In the genomic region with DNA sequence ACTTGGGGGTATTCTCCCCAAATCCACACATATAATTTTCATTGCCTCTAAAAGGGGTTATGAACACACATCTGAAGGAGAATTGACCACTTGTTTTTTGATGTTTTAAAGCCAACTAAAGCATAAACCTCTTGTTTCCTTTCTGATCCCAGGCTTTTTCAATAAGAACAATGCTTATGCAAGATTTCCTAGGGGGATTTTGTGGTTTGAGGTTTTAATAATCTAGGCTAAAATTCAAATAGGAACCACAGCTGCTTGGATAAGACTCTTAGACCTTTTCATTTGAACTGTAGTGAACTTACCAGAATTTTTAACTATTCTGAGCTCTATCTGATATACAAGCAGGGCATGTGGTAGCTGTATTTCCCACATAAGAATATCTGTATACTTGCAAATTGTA, we compare ENCODE assay signal across 9 cellular contexts.
A peak's percentile ranks its signal among the peaks of the same experiment; 100 is the strongest.
DNase-seq lines count a peak whose midpoint lies in the region; ATAC-seq, FAIRE-seq and TF ChIP-seq lines count a peak whose summit lies in the region.
"Had no signal": no experiment of that assay in that cellular context is flagged by ENCODE, and none has a peak within 500 bp of the region (broad histone marks: within the 10 kb centered on the region; RNA-seq: fewer than 3 reads in every experiment).

No MANE protein-coding gene starts in this region.

- H3K4me3 ChIP-seq in HFF-Myc (replicated peaks; ENCODE audit: low read depth, low read length) = no peak overlapping the region
- H3K4me3 ChIP-seq in cardiac fibroblast (replicated peaks in 1 of 2; ENCODE audit: low read depth in 2 of 2, low read length in 2 of 2) = no peak overlapping the region
- H3K4me3 ChIP-seq in left lung = no peak overlapping the region
- no peak overlapping the region for H3K4me3 ChIP-seq in tibial nerve

- POLR2A ChIA-PET in activated CD4-positive, alpha-beta T cell treated with anti-CD3 and anti-CD28 coated beads for 36 hours (lab: Charles Lee) = no interaction called here

- no peaks in the 10 kb centered on the region for H3K9me3 Mint-ChIP-seq in activated CD4-positive, alpha-beta T cell treated with anti-CD3 and anti-CD28 coated beads for 36 hours (ENCODE audit: low read depth)

- no peaks in the 10 kb centered on the region for H3K4me1 Mint-ChIP-seq in activated CD4-positive, alpha-beta T cell treated with anti-CD3 and anti-CD28 coated beads for 36 hours

- peak; percentile 35 for ATAC-seq in left lung
- ATAC-seq in activated CD4-positive, alpha-beta T cell treated with anti-CD3 and anti-CD28 coated beads for 36 hours = no peak

- no peaks in the 10 kb centered on the region for H3K36me3 ChIP-seq in left lung
- no peaks in the 10 kb centered on the region for H3K36me3 ChIP-seq in tibial nerve

- H3K27me3 Mint-ChIP-seq in activated CD4-positive, alpha-beta T cell treated with anti-CD3 and anti-CD28 coated beads for 36 hours = no peaks in the 10 kb centered on the region

- H3K4me3 Mint-ChIP-seq in activated CD4-positive, alpha-beta T cell treated with anti-CD3 and anti-CD28 coated beads for 36 hours = no peak overlapping the region

- FAIRE-seq in GM12891 (lab: Jason Lieb, UNC) = no peak

- intact Hi-C loops in left lung (cut with DNase I) = no loop called here
- intact Hi-C loops in activated CD4-positive, alpha-beta T cell treated with anti-CD3 and anti-CD28 coated beads for 36 hours (cut with DNase I, micrococcal nuclease) = no loop called here

- TF ChIP-seq POLR2A in tibial nerve (IDR thresholded peaks at IDR 0.05) = no peak
- no peak for TF ChIP-seq POLR2A in GM12891 (IDR thresholded peaks at IDR 0.05; ENCODE audit: low read depth, low read length)

- no peak for TF ChIP-seq CTCF in HFF-Myc (IDR thresholded peaks at IDR 0.05; ENCODE audit: low read depth, low read length, missing control alignments)
- TF ChIP-seq CTCF in cardiac fibroblast (IDR thresholded peaks at IDR 0.05; ENCODE audit: low read depth, low read length) = no peak
- no peak for TF ChIP-seq CTCF in left lung (IDR thresholded peaks at IDR 0.05)
- TF ChIP-seq CTCF in tibial nerve (IDR thresholded peaks at IDR 0.05) = no peak

- peak; percentile 69 for DNase-seq in HFF-Myc (ENCODE audit: extremely low read depth, low read depth)
- peak; percentile 87 to 88 for DNase-seq in cardiac fibroblast (ENCODE audit: low read depth in 2 of 2)
- no peak for DNase-seq in left lung
- DNase-seq in tibial nerve (ENCODE audit: low spot score in 2 of 2) = no peak
- no peak for DNase-seq in activated CD4-positive, alpha-beta T cell treated with anti-CD3 and anti-CD28 coated beads for 36 hours
- no peak for DNase-seq in HPDE6-E6E7 (ENCODE audit: extremely low spot score)
- DNase-seq in central memory CD4-positive, alpha-beta T cell = no peak
- DNase-seq in GM12891 (ENCODE audit: insufficient read length, low spot score) = no peak
- DNase-seq: Calu3 had no signal

- H3K4me1 ChIP-seq in left lung = peaks cover 7 to 10% of the 10 kb centered on the region in 2 donors
- peaks cover 0 to 32% (median 16%) of the 10 kb centered on the region in 4 donors for H3K4me1 ChIP-seq in tibial nerve

- H3K27me3 ChIP-seq in left lung (no peaks in the 10 kb centered on the region), tibial nerve (no peaks in the 10 kb centered on the region)

- CTCF ChIA-PET in activated CD4-positive, alpha-beta T cell treated with anti-CD3 and anti-CD28 coated beads for 36 hours (lab: Charles Lee) = no interaction called here

- H3K27ac ChIP-seq in left lung (peak overlapping the region; percentile 47 to 72), tibial nerve (peak overlapping the region in 3 of 4 donors; percentile 66 to 87 (median 84))

- H3K9me3 ChIP-seq in left lung (no peaks in the 10 kb centered on the region), tibial nerve (no peaks in the 10 kb centered on the region)

- TF ChIP-seq EP300 in tibial nerve (IDR thresholded peaks at IDR 0.05) = peak in 1 of 2 donors; percentile 53

- H3K27ac Mint-ChIP-seq in activated CD4-positive, alpha-beta T cell treated with anti-CD3 and anti-CD28 coated beads for 36 hours = no peak overlapping the region

- H3K36me3 Mint-ChIP-seq in activated CD4-positive, alpha-beta T cell treated with anti-CD3 and anti-CD28 coated beads for 36 hours (ENCODE audit: low read depth) = no peaks in the 10 kb centered on the region

TF ChIP-seq in GM12891, 5 proteins besides CTCF, POLR2A, EP300 and RAD21:
- TF ChIP-seq TAF1 (IDR thresholded peaks at IDR 0.05; ENCODE audit: low read depth, low read length) = no peak
- no peak for TF ChIP-seq PAX5 (IDR thresholded peaks at IDR 0.05; ENCODE audit: insufficient read depth, low read length, severe bottlenecking)
- TF ChIP-seq POU2F2 (IDR thresholded peaks at IDR 0.05; ENCODE audit: low read depth, low read length) = no peak
- no peak for TF ChIP-seq SPI1 (IDR thresholded peaks at IDR 0.05; ENCODE audit: low read depth, low read length)
- TF ChIP-seq POLR2AphosphoS5 (IDR thresholded peaks at IDR 0.05; ENCODE audit: low read depth, low read length) = no peak

Comparison
In these comparisons a context has a peak if more than half of its experiments do, and no peak if none do; other contexts are left out.
1. DNase-seq: peak in HFF-Myc (single experiment) and cardiac fibroblast (2 of 2); none in left lung (0 of 2), tibial nerve (0 of 2), activated CD4-positive, alpha-beta T cell treated with anti-CD3 and anti-CD28 coated beads for 36 hours (single experiment), HPDE6-E6E7 (single experiment), central memory CD4-positive, alpha-beta T cell (single experiment) and GM12891 (single experiment).